Comparison of ENCODE assay signal across 18 cellular contexts in the genomic region with DNA sequence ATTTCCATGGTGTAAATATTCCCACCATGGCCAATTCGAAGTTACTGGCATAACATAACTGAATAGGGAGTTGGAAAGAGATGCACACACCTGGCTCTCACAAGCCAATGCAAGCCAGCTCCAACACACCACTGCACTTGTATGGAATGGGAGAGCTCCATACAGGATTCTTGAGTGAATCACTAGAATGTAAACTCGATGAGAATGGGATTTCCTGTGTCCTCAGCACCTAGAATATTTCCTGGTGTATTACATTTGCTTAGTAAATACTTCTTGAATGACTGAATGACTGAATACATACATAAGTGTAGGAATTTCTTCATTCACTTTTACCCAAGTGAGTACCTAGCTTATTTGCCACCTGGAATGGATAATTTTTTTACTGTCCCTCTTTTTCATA. TPM values are rescaled to one million over a fixed set of nuclear protein-coding genes. Genes with fewer than 3 reads are reported as not detected.
"Had no signal": no experiment of that assay in that cellular context is flagged by ENCODE, and none has a peak within 500 bp of the region (broad histone marks: within the 10 kb centered on the region; RNA-seq: fewer than 3 reads in every experiment).

No MANE protein-coding gene starts in this region.

- DNase-seq: activated CD4-positive, alpha-beta T cell treated with anti-CD3 and anti-CD28 coated beads, Interleukin-2, amount 50 U/mL, for 1 hour; activated naive CD4-positive, alpha-beta T cell treated with anti-CD3 and anti-CD28 coated beads, Interleukin-2, amount 10 ng/mL, durations not matched to agents 7 days and 5 days; activated T-cell treated with anti-CD3 and anti-CD28 coated beads, Interleukin-2, amount 50 U/mL, for 1 hour; hippocampal formation; lower lobe of right lung; midbrain; stimulated activated CD4-positive, alpha-beta T cell treated with anti-CD3 and anti-CD28 coated beads, Interleukin-15, amount 100 ng/mL, for 24 hours; stimulated activated CD4-positive, alpha-beta T cell treated with anti-CD3 and anti-CD28 coated beads, Interleukin-4, amount 100 ng/mL, for 1 hour; stimulated activated naive CD4-positive, alpha-beta T cell; T-helper 9 cell; tibial artery; uterus had no signal

- H3K36me3 ChIP-seq: ascending aorta, lower lobe of right lung, right atrium auricular region, tibial artery, uterus had no signal

- H3K9me3 ChIP-seq: ascending aorta, lower lobe of right lung, right atrium auricular region, tibial artery, uterus had no signal

- H3K4me3 ChIP-seq: ascending aorta, lower lobe of right lung, right atrium auricular region, skin epidermis, tibial artery, uterus had no signal

- H3K4me1 ChIP-seq: ascending aorta, right atrium auricular region, tibial artery, uterus had no signal

- H3K27me3 ChIP-seq: ascending aorta, right atrium auricular region, uterus had no signal

- H3K27ac ChIP-seq: ascending aorta, lower lobe of right lung, right atrium auricular region, skin epidermis, tibial artery, uterus had no signal

- ATAC-seq: esophagus mucosa, lower lobe of right lung had no signal

RNA-seq across cellular contexts. Expression of a gene that starts 31.3 kb away (rescaled TPM):
- total RNA-seq: ascending aorta, esophagus mucosa, progenitor cell of endocrine pancreas, subcutaneous adipose tissue had no signal

RNA-seq across cellular contexts. Expression of a gene that starts 48.7 kb away (rescaled TPM):
- total RNA-seq: ascending aorta, progenitor cell of endocrine pancreas had no signal

RNA-seq across cellular contexts. Expression of a gene that starts 50.6 kb away (rescaled TPM):
- total RNA-seq: ascending aorta, esophagus mucosa, lower lobe of right lung, progenitor cell of endocrine pancreas, subcutaneous adipose tissue had no signal
